Comparison of ENCODE assay signal across 17 cellular contexts in the genomic region with DNA sequence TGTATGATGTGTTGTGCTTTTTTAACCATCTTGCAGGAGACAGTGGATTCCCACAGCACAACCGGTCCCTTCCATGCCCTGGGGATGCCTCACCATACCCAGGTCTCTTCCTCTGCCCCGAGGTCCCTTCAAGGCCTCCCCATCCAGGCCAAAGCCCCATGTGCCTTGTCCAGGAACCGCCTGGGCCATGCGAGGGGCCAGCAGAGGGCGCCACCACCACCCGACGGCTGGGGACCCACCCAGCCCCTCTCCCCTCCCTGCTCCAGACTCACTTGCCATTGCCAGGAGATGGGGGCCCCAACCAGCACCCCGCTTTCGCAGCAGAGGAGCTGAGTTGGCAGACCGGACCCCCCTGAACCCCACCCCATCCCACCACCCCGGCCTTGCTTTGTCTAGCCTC.
DNase-seq lines count a peak whose midpoint lies in the region; ATAC-seq and TF ChIP-seq lines count a peak whose summit lies in the region.
"Had no signal": no experiment of that assay in that cellular context is flagged by ENCODE, and none has a peak within 500 bp of the region (broad histone marks: within the 10 kb centered on the region; RNA-seq: fewer than 3 reads in every experiment).

No MANE protein-coding gene starts in this region.

- peaks cover 6% of the 10 kb centered on the region for H3K9me3 Mint-ChIP-seq in chondrocyte (ENCODE audit: low read depth)

- H3K36me3 Mint-ChIP-seq in chondrocyte (ENCODE audit: low read depth): no peaks in the 10 kb centered on the region
- H3K36me3 Mint-ChIP-seq: IgD-negative memory B cell had no signal

- H3K27ac Mint-ChIP-seq in chondrocyte (ENCODE audit: unreplicated experiment): no peak overlapping the region
- H3K27ac Mint-ChIP-seq: B cell, IgD-negative memory B cell, T-helper 17 cell had no signal

- H3K4me3 ChIP-seq in upper lobe of right lung: no peak overlapping the region

- CTCF ChIA-PET in HEK293T (lab: Yijun Ruan, JAX): no interaction called here

- H3K9me3 ChIP-seq in upper lobe of right lung: no peaks in the 10 kb centered on the region

- no peaks in the 10 kb centered on the region for H3K4me1 Mint-ChIP-seq in chondrocyte (ENCODE audit: low read depth)
- H3K4me1 Mint-ChIP-seq: B cell, IgD-negative memory B cell, T-helper 17 cell had no signal

- peak; percentile 18 for DNase-seq in stimulated activated CD4-positive, alpha-beta T cell treated with anti-CD3 and anti-CD28 coated beads, Interleukin-15, amount 100 ng/mL, for 24 hours
- no peak for DNase-seq in stimulated activated CD4-positive, alpha-beta T cell treated with anti-CD3 and anti-CD28 coated beads, Interleukin-4, amount 100 ng/mL, for 1 hour
- DNase-seq in HEK293T (ENCODE audit: extremely low spot score) (peak; percentile 19), chondrocyte (ENCODE audit: low spot score) (peak; percentile 62), upper lobe of right lung (no peak), NCI-H128 (lab: John Stamatoyannopoulos, UW; ENCODE audit: unreplicated experiment) (no peak), dedifferentiated amniotic fluid mesenchymal stem cell (ENCODE audit: extremely low spot score) (no peak), NCI-H345 treated with DMSO at 0.1 percent for 48 hours (lab: John Stamatoyannopoulos, UW; ENCODE audit: unreplicated experiment) (no peak)
- DNase-seq: activated CD8-positive, alpha-beta memory T cell treated with anti-CD3 and anti-CD28 coated beads for 24 hours; activated naive CD4-positive, alpha-beta T cell treated with anti-CD3 and anti-CD28 coated beads, Interleukin-2, amount 50 U/mL, for 16 hours; central memory CD4-positive, alpha-beta T cell; GDM1; hypothalamus; NCI-H1930 had no signal

- peaks cover 8% of the 10 kb centered on the region for H3K27me3 Mint-ChIP-seq in chondrocyte (ENCODE audit: low read depth)
- H3K27me3 Mint-ChIP-seq: B cell, IgD-negative memory B cell, T-helper 17 cell had no signal

- H3K4me1 ChIP-seq in upper lobe of right lung: no peaks in the 10 kb centered on the region

- no peaks in the 10 kb centered on the region for H3K36me3 ChIP-seq in upper lobe of right lung

- no peaks in the 10 kb centered on the region for H3K27me3 ChIP-seq in upper lobe of right lung

- H3K27ac ChIP-seq in upper lobe of right lung: no peak overlapping the region

- no peak overlapping the region for H3K4me3 Mint-ChIP-seq in chondrocyte (ENCODE audit: unreplicated experiment)
- H3K4me3 Mint-ChIP-seq: B cell, IgD-negative memory B cell, T-helper 17 cell had no signal

- TF ChIP-seq CTCF in chondrocyte (IDR thresholded peaks at IDR 0.05): no peak
- TF ChIP-seq CTCF in upper lobe of right lung (IDR thresholded peaks at IDR 0.05): no peak

- ATAC-seq in upper lobe of right lung: peak; percentile 37
- ATAC-seq: T-helper 17 cell had no signal

- POLR2A ChIA-PET in HEK293T (lab: Yijun Ruan, JAX): no interaction called here

- intact Hi-C loops in upper lobe of right lung (cut with DNase I): no loop called here

TF ChIP-seq in HEK293T, 16 proteins besides CTCF, POLR2A, EP300 and RAD21:
- TF ChIP-seq FOXM1 (IDR thresholded peaks at IDR 0.05; ENCODE audit: borderline replicate concordance): no peak
- TF ChIP-seq HDGF (IDR thresholded peaks at IDR 0.05; ENCODE audit: borderline replicate concordance): no peak
- TF ChIP-seq, protein P1, sequence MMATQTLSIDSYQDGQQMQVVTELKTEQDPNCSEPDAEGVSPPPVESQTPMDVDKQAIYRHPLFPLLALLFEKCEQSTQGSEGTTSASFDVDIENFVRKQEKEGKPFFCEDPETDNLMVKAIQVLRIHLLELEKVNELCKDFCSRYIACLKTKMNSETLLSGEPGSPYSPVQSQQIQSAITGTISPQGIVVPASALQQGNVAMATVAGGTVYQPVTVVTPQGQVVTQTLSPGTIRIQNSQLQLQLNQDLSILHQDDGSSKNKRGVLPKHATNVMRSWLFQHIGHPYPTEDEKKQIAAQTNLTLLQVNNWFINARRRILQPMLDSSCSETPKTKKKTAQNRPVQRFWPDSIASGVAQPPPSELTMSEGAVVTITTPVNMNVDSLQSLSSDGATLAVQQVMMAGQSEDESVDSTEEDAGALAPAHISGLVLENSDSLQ (IDR thresholded peaks at IDR 0.05): no peak
- no peak for TF ChIP-seq TARDBP (IDR thresholded peaks at IDR 0.05)
- TF ChIP-seq BHLHE40 (IDR thresholded peaks at IDR 0.05; ENCODE audit: borderline replicate concordance): no peak
- TF ChIP-seq FOXA1 (IDR thresholded peaks at IDR 0.05): no peak
- TF ChIP-seq CTBP1 (IDR thresholded peaks at IDR 0.05; ENCODE audit: borderline replicate concordance): no peak
- no peak for TF ChIP-seq NFRKB (IDR thresholded peaks at IDR 0.05)
- TF ChIP-seq LEF1 (IDR thresholded peaks at IDR 0.05; ENCODE audit: borderline replicate concordance): no peak
- TF ChIP-seq SP1 (IDR thresholded peaks at IDR 0.05): no peak
- TF ChIP-seq ELF4 (IDR thresholded peaks at IDR 0.05): no peak
- no peak for TF ChIP-seq ARNT (IDR thresholded peaks at IDR 0.05)

Comparison
In these comparisons a context has a peak if more than half of its experiments do, and no peak if none do; other contexts are left out.
1. DNase-seq: peak in stimulated activated CD4-positive, alpha-beta T cell treated with anti-CD3 and anti-CD28 coated beads, Interleukin-15, amount 100 ng/mL, for 24 hours (single experiment), HEK293T (single experiment) and chondrocyte (single experiment); none in stimulated activated CD4-positive, alpha-beta T cell treated with anti-CD3 and anti-CD28 coated beads, Interleukin-4, amount 100 ng/mL, for 1 hour (single experiment), upper lobe of right lung (single experiment), NCI-H128 (single experiment), dedifferentiated amniotic fluid mesenchymal stem cell (single experiment) and NCI-H345 treated with DMSO at 0.1 percent for 48 hours (single experiment).